ENCODE assay signal across 1 cellular context in the genomic region with DNA sequence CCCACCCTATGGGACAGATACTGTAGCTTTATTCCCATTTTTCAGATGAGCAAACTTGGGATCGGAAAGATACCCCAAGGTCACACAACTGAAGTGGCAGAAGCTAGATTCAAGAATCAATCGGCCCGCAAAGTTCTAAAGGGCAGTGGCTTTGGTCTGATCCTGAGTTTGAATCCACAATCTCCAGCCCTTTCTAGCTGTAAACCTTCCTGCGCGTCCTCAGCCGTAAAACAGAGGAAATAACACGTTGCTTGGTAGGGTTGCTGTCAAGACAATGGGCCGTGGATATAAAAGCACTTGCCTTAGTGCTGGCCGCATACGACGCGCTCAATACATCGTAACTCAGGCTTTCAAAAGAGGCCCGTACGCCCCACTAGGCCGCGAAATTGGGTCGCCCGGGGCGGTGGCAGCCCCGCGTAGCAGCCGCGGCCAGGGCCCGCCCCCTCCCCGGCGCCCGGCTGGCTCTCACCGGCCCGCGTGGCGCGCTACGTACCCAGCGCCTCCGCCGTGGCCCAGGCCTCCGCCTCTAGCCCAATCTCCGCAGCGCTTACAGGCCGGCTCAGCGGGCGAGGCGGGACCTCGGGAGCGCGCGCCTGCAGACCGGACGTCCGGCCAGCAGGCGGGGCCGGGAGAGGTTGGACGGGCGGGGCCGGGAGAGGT.
A peak's percentile ranks its signal among the peaks of the same experiment; 100 is the strongest.
TF ChIP-seq lines count a peak whose summit lies in the region.

A gene with protein sequence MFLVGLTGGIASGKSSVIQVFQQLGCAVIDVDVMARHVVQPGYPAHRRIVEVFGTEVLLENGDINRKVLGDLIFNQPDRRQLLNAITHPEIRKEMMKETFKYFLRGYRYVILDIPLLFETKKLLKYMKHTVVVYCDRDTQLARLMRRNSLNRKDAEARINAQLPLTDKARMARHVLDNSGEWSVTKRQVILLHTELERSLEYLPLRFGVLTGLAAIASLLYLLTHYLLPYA (minus strand): TSS at position 573 of the 660 bp plus-strand sequence. CDS start 16,747 bp downstream, outside the sequence.

TF ChIP-seq in HepG2, 621 proteins besides CTCF, POLR2A, EP300 and RAD21 (continued from another document):
- TF ChIP-seq, protein P1, sequence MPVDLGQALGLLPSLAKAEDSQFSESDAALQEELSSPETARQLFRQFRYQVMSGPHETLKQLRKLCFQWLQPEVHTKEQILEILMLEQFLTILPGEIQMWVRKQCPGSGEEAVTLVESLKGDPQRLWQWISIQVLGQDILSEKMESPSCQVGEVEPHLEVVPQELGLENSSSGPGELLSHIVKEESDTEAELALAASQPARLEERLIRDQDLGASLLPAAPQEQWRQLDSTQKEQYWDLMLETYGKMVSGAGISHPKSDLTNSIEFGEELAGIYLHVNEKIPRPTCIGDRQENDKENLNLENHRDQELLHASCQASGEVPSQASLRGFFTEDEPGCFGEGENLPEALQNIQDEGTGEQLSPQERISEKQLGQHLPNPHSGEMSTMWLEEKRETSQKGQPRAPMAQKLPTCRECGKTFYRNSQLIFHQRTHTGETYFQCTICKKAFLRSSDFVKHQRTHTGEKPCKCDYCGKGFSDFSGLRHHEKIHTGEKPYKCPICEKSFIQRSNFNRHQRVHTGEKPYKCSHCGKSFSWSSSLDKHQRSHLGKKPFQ (CRISPR knock-in tag; IDR thresholded peaks at IDR 0.05; ENCODE audit: insufficient replicate concordance) = no peak
- TF ChIP-seq ATAD3A (CRISPR knock-in tag; IDR thresholded peaks at IDR 0.05) = no peak
- no peak for TF ChIP-seq NFIC (IDR thresholded peaks at IDR 0.05; ENCODE audit: low read length)
- no peak for TF ChIP-seq TMF1 (CRISPR knock-in tag; IDR thresholded peaks at IDR 0.05; ENCODE audit: low read depth)
- TF ChIP-seq SP1 (IDR thresholded peaks at IDR 0.05) = no peak
- peak; percentile 67 for TF ChIP-seq SP1 (CRISPR knock-in tag; IDR thresholded peaks at IDR 0.05)
- no peak for TF ChIP-seq TBX3 (IDR thresholded peaks at IDR 0.05; ENCODE audit: borderline replicate concordance)
- 0 out of 2 replicates have a peak, but pooled peaks have one; percentile 41 for TF ChIP-seq ZNF333 (CRISPR knock-in tag; IDR thresholded peaks at IDR 0.05; ENCODE audit: borderline replicate concordance)
- TF ChIP-seq, protein P2, sequence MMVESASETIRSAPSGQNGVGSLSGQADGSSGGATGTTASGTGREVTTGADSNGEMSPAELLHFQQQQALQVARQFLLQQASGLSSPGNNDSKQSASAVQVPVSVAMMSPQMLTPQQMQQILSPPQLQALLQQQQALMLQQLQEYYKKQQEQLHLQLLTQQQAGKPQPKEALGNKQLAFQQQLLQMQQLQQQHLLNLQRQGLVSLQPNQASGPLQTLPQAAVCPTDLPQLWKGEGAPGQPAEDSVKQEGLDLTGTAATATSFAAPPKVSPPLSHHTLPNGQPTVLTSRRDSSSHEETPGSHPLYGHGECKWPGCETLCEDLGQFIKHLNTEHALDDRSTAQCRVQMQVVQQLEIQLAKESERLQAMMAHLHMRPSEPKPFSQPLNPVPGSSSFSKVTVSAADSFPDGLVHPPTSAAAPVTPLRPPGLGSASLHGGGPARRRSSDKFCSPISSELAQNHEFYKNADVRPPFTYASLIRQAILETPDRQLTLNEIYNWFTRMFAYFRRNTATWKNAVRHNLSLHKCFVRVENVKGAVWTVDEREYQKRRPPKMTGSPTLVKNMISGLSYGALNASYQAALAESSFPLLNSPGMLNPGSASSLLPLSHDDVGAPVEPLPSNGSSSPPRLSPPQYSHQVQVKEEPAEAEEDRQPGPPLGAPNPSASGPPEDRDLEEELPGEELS (CRISPR knock-in tag; IDR thresholded peaks at IDR 0.05) = no peak
- no peak for TF ChIP-seq ZNF383 (CRISPR knock-in tag; IDR thresholded peaks at IDR 0.05; ENCODE audit: borderline replicate concordance)
- TF ChIP-seq CHCHD3 (CRISPR knock-in tag; IDR thresholded peaks at IDR 0.05) = no peak
- no peak for TF ChIP-seq KMT2A (CRISPR knock-in tag; IDR thresholded peaks at IDR 0.05)
- TF ChIP-seq MAFK (conservative IDR thresholded peaks at IDR 0.05 in 1 of 2, IDR thresholded peaks at IDR 0.05 in 1 of 2; ENCODE audit: low read length in 2 of 2) = no peak
- TF ChIP-seq, protein P3, sequence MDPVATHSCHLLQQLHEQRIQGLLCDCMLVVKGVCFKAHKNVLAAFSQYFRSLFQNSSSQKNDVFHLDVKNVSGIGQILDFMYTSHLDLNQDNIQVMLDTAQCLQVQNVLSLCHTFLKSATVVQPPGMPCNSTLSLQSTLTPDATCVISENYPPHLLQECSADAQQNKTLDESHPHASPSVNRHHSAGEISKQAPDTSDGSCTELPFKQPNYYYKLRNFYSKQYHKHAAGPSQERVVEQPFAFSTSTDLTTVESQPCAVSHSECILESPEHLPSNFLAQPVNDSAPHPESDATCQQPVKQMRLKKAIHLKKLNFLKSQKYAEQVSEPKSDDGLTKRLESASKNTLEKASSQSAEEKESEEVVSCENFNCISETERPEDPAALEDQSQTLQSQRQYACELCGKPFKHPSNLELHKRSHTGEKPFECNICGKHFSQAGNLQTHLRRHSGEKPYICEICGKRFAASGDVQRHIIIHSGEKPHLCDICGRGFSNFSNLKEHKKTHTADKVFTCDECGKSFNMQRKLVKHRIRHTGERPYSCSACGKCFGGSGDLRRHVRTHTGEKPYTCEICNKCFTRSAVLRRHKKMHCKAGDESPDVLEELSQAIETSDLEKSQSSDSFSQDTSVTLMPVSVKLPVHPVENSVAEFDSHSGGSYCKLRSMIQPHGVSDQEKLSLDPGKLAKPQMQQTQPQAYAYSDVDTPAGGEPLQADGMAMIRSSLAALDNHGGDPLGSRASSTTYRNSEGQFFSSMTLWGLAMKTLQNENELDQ (CRISPR knock-in tag; IDR thresholded peaks at IDR 0.05; ENCODE audit: borderline replicate concordance) = no peak
- TF ChIP-seq NR3C1 (CRISPR knock-in tag; IDR thresholded peaks at IDR 0.05) = no peak
- peak; percentile 50; the same call in 1 of the 2 replicates for TF ChIP-seq ZNF558 (CRISPR knock-in tag; IDR thresholded peaks at IDR 0.05; ENCODE audit: borderline replicate concordance)
- TF ChIP-seq ELF4 (CRISPR knock-in tag; IDR thresholded peaks at IDR 0.05; ENCODE audit: borderline replicate concordance) = no peak
- peak; percentile 64; the same call in 1 of the 2 replicates for TF ChIP-seq ZNF567 (CRISPR knock-in tag; IDR thresholded peaks at IDR 0.05; ENCODE audit: borderline replicate concordance)
- TF ChIP-seq, protein P4, sequence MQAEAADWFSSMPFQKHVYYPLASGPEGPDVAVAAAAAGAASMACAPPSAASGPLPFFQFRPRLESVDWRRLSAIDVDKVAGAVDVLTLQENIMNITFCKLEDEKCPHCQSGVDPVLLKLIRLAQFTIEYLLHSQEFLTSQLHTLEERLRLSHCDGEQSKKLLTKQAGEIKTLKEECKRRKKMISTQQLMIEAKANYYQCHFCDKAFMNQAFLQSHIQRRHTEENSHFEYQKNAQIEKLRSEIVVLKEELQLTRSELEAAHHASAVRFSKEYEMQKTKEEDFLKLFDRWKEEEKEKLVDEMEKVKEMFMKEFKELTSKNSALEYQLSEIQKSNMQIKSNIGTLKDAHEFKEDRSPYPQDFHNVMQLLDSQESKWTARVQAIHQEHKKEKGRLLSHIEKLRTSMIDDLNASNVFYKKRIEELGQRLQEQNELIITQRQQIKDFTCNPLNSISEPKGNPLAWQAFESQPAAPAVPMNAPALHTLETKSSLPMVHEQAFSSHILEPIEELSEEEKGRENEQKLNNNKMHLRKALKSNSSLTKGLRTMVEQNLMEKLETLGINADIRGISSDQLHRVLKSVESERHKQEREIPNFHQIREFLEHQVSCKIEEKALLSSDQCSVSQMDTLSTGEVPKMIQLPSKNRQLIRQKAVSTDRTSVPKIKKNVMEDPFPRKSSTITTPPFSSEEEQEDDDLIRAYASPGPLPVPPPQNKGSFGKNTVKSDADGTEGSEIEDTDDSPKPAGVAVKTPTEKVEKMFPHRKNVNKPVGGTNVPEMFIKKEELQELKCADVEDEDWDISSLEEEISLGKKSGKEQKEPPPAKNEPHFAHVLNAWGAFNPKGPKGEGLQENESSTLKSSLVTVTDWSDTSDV (CRISPR knock-in tag; IDR thresholded peaks at IDR 0.05) = no peak; the same call in 1 of the 2 replicates
- TF ChIP-seq PITX1 (CRISPR knock-in tag; IDR thresholded peaks at IDR 0.05) = 0 out of 2 replicates have a peak, but pooled peaks have one; percentile 25
- peak; percentile 94; the same call in 1 of the 2 replicates for TF ChIP-seq ZNF354B (CRISPR knock-in tag; IDR thresholded peaks at IDR 0.05)
- TF ChIP-seq ASH2L (IDR thresholded peaks at IDR 0.05; ENCODE audit: insufficient read length, low read depth, low read length) = peak; percentile 42
- TF ChIP-seq NR2F1 (CRISPR knock-in tag; IDR thresholded peaks at IDR 0.05) = no peak
- TF ChIP-seq, protein P5, sequence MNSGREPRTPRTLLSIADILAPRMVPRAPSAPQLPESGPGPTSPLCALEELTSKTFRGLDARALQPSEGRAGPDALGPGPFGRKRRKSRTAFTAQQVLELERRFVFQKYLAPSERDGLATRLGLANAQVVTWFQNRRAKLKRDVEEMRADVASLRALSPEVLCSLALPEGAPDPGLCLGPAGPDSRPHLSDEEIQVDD (CRISPR knock-in tag; IDR thresholded peaks at IDR 0.05; ENCODE audit: borderline replicate concordance) = peak; percentile 50; the same call in 1 of the 2 replicates
- TF ChIP-seq NCOA1 (CRISPR knock-in tag; IDR thresholded peaks at IDR 0.05) = no peak
- no peak for TF ChIP-seq ZNF850 (CRISPR knock-in tag; conservative IDR thresholded peaks at IDR 0.05)
- TF ChIP-seq, protein P6, sequence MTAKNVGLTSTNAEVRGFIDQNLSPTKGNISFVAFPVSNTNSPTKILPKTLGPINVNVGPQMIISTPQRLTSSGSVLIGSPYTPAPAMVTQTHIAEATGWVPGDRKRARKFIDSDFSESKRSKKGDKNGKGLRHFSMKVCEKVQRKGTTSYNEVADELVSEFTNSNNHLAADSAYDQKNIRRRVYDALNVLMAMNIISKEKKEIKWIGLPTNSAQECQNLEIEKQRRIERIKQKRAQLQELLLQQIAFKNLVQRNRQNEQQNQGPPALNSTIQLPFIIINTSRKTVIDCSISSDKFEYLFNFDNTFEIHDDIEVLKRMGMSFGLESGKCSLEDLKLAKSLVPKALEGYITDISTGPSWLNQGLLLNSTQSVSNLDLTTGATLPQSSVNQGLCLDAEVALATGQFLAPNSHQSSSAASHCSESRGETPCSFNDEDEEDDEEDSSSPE (CRISPR knock-in tag; IDR thresholded peaks at IDR 0.05) = peak; percentile 95
- TF ChIP-seq ZNF160 (CRISPR knock-in tag; IDR thresholded peaks at IDR 0.05) = 0 out of 2 replicates have a peak, but pooled peaks have one; percentile 48
- TF ChIP-seq IKZF1 (IDR thresholded peaks at IDR 0.05) = no peak
- no peak for TF ChIP-seq HOXA7 (CRISPR knock-in tag; IDR thresholded peaks at IDR 0.05)
- no peak for TF ChIP-seq ZBTB42 (CRISPR knock-in tag; IDR thresholded peaks at IDR 0.05)
- no peak for TF ChIP-seq U2AF2 (IDR thresholded peaks at IDR 0.05; ENCODE audit: low read depth, low read length)
- TF ChIP-seq, protein P7, sequence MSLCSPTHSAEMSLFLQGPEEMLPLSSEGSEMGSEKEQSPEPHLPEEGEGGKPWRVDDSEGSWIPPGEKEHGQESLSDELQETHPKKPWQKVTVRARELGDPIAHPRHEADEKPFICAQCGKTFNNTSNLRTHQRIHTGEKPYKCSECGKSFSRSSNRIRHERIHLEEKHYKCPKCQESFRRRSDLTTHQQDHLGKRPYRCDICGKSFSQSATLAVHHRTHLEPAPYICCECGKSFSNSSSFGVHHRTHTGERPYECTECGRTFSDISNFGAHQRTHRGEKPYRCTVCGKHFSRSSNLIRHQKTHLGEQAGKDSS (CRISPR knock-in tag; IDR thresholded peaks at IDR 0.05; ENCODE audit: borderline replicate concordance, low read depth) = peak; percentile 13; the same call in 1 of the 2 replicates
- TF ChIP-seq MXD4 (CRISPR knock-in tag; IDR thresholded peaks at IDR 0.05) = peak; percentile 62
- peak; percentile 87 for TF ChIP-seq SP4 (CRISPR knock-in tag; IDR thresholded peaks at IDR 0.05)
